In the genomic region with DNA sequence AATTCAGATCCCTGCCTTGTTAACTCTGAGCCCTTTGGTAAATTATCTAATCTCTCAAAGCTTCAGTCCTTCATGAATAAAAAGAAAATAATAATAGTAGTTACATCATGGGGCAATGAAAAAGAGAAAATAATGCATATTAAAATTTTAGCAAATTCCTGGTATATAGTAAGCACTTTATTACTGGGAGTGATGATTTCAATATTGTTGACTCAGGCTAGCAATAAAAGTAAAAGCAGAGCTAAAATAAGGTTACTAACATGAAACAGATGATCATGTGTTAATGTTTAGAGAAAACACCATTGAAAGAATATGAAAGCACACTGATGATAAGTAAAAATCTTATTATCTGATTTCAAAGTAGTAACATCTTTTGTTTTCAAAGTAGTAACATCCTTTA, we compare ENCODE assay signal across 25 cellular contexts.
"Had no signal": no experiment of that assay in that cellular context is flagged by ENCODE, and none has a peak within 500 bp of the region (broad histone marks: within the 10 kb centered on the region; RNA-seq: fewer than 3 reads in every experiment).

No MANE protein-coding gene starts in this region.

- H3K36me3 ChIP-seq: Peyer's patch had no signal

- H3K4me1 ChIP-seq: Peyer's patch, SJSA1 had no signal

- H3K27ac ChIP-seq: Peyer's patch, RWPE1, SJSA1, WERI-Rb-1 had no signal

- H3K9me3 ChIP-seq: MG63, Peyer's patch, SJSA1 had no signal

- H3K4me3 ChIP-seq: MG63, Peyer's patch, SJSA1 had no signal

- H3K27me3 ChIP-seq: MG63, Peyer's patch, SJSA1 had no signal

- DNase-seq: activated CD4-positive, alpha-beta memory T cell treated with anti-CD3 and anti-CD28 coated beads, Interleukin-2, amount 10 ng/mL, durations not matched to agents 7 days and 5 days; activated CD4-positive, alpha-beta T cell treated with anti-CD3 and anti-CD28 coated beads for 36 hours; activated CD4-positive, alpha-beta T cell treated with anti-CD3 and anti-CD28 coated beads, Interleukin-2, amount 50 U/mL, for 1 hour; activated gamma-delta T cell treated with Interleukin-2 at 50 U/mL for 16 hours; activated naive CD4-positive, alpha-beta T cell treated with anti-CD3 and anti-CD28 coated beads, Interleukin-2, amount 10 ng/mL, durations not matched to agents 7 days and 5 days; activated naive CD8-positive, alpha-beta T cell treated with anti-CD3 and anti-CD28 coated beads for 36 hours; activated T-cell treated with anti-CD3 and anti-CD28 coated beads, Interleukin-2, amount 50 U/mL, for 72 hours; cerebellar nuclear complex; MG63; MV-4-11; NCI-H1092 treated with DMSO at 0.1 percent for 48 hours; NCI-H1417 treated with DMSO at 0.1 percent for 48 hours; NCI-H1694; NCI-H2029; NCI-H345; NCI-H510A; NCI-H526 treated with DMSO at 0.1 percent for 48 hours; NCI-H82; OCI-M1; Peyer's patch; Right ventricle myocardium superior; T-helper 1 cell; WERI-Rb-1 had no signal
